In the genomic region with DNA sequence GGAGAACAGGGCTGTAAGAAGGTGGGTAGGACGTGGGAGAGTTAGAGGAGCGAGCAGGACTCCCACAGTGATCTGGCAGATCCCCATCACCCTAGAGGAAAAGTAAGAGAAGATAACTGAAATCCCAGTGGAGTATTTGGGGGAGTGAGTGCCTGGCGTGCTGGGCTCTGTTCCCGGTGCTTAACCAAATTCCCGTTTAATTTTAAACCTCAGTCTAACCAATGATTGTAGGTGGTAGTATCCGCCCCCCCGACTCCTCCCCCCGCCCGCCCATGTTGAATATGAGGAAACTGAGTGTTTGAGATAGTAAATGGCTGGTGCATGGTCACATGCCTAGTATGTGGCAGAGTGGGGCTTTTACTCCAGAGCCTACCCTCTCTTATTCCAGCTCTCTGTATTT, we compare ENCODE assay signal across 9 cellular contexts. TPM values are rescaled to one million over a fixed set of nuclear protein-coding genes. Genes with fewer than 3 reads are reported as not detected.
DNase-seq lines count a peak whose midpoint lies in the region; ATAC-seq, FAIRE-seq and TF ChIP-seq lines count a peak whose summit lies in the region.
"Had no signal": no experiment of that assay in that cellular context is flagged by ENCODE, and none has a peak within 500 bp of the region (broad histone marks: within the 10 kb centered on the region; RNA-seq: fewer than 3 reads in every experiment).

No MANE protein-coding gene starts in this region.

- H3K27ac Mint-ChIP-seq in activated CD4-positive, alpha-beta T cell treated with anti-CD3 and anti-CD28 coated beads for 36 hours = peak overlapping the region; percentile 93
- H3K27ac Mint-ChIP-seq in activated CD4-positive, alpha-beta memory T cell treated with anti-CD3 and anti-CD28 coated beads, Interleukin-2, amount 10 ng/mL, durations not matched to agents 7 days and 5 days = peak overlapping the region; percentile 97

- no peaks in the 10 kb centered on the region for H3K27me3 Mint-ChIP-seq in activated CD4-positive, alpha-beta T cell treated with anti-CD3 and anti-CD28 coated beads for 36 hours
- no peaks in the 10 kb centered on the region for H3K27me3 Mint-ChIP-seq in activated CD4-positive, alpha-beta memory T cell treated with anti-CD3 and anti-CD28 coated beads, Interleukin-2, amount 10 ng/mL, durations not matched to agents 7 days and 5 days

- H3K4me1 ChIP-seq in iPS-18a (ENCODE audit: control insufficient read depth, low read depth, low read length) = peaks cover 26% of the 10 kb centered on the region
- H3K4me1 ChIP-seq in suprapubic skin = peaks cover 65% of the 10 kb centered on the region

- H3K4me3 ChIP-seq in iPS-18a (ENCODE audit: low read length) = peak overlapping the region; percentile 85
- H3K4me3 ChIP-seq in suprapubic skin = peak overlapping the region; percentile 72

- POLR2A ChIA-PET in activated CD4-positive, alpha-beta T cell treated with anti-CD3 and anti-CD28 coated beads for 36 hours (lab: Charles Lee) = interaction anchor here (1.1 kb wide), 1 partner anchor 9 kb away, joined by 4 read pairs; no protein-coding TSS in a partner anchor
- POLR2A ChIA-PET in activated CD4-positive, alpha-beta memory T cell treated with anti-CD3 and anti-CD28 coated beads, Interleukin-2, amount 10 ng/mL, durations not matched to agents 7 days and 5 days (lab: Charles Lee) = interaction anchor here (3.1 to 4.2 kb wide), 3 partner anchors 9 to 48 kb away, joined by 25 to 44 read pairs (median 37); no protein-coding TSS in a partner anchor

- H3K9me3 Mint-ChIP-seq in activated CD4-positive, alpha-beta T cell treated with anti-CD3 and anti-CD28 coated beads for 36 hours (ENCODE audit: low read depth) = no peaks in the 10 kb centered on the region
- no peaks in the 10 kb centered on the region for H3K9me3 Mint-ChIP-seq in activated CD4-positive, alpha-beta memory T cell treated with anti-CD3 and anti-CD28 coated beads, Interleukin-2, amount 10 ng/mL, durations not matched to agents 7 days and 5 days

- no peaks in the 10 kb centered on the region for H3K9me3 ChIP-seq in iPS-18a (ENCODE audit: control insufficient read depth, low read depth, low read length)
- no peaks in the 10 kb centered on the region for H3K9me3 ChIP-seq in suprapubic skin

- WGBS in suprapubic skin = 61% methylated on average over 9 of the region's 9 CpGs

- DNase-seq in activated CD4-positive, alpha-beta T cell treated with anti-CD3 and anti-CD28 coated beads for 36 hours = no peak
- DNase-seq in activated CD4-positive, alpha-beta T cell treated with anti-CD3 and anti-CD28 coated beads, Interleukin-2, amount 50 U/mL, for 48 hours = no peak
- DNase-seq in activated CD4-positive, alpha-beta memory T cell treated with anti-CD3 and anti-CD28 coated beads, Interleukin-2, amount 10 ng/mL, durations not matched to agents 7 days and 5 days = no peak
- peak in 1 of 2 donors; percentile 50 for DNase-seq in suprapubic skin (ENCODE audit: low spot score in 2 of 2)
- no peak for DNase-seq in stimulated activated CD4-positive, alpha-beta T cell treated with anti-CD3 and anti-CD28 coated beads, Interleukin-4, amount 100 ng/mL, for 24 hours
- DNase-seq in GM19239 (ENCODE audit: insufficient read length, low spot score) = no peak

- H3K36me3 ChIP-seq in iPS-18a (ENCODE audit: control insufficient read depth, low read depth, low read length) = peaks cover 24% of the 10 kb centered on the region
- peaks cover 27% of the 10 kb centered on the region for H3K36me3 ChIP-seq in suprapubic skin

- ATAC-seq in activated CD4-positive, alpha-beta T cell treated with anti-CD3 and anti-CD28 coated beads for 36 hours = no peak
- no peak for ATAC-seq in GM18861 (IDR thresholded peaks at IDR 0.05; ENCODE audit: unreplicated experiment)

- no peak for TF ChIP-seq CTCF in suprapubic skin (IDR thresholded peaks at IDR 0.05)

- no peak overlapping the region for H3K9ac ChIP-seq in iPS-18a (ENCODE audit: low read length)

- FAIRE-seq in GM19239 (lab: Jason Lieb, UNC) = no peak

- H3K27ac ChIP-seq in iPS-18a (ENCODE audit: low read length) (no peak overlapping the region), suprapubic skin (peak overlapping the region; percentile 99)

- intact Hi-C loops in activated CD4-positive, alpha-beta T cell treated with anti-CD3 and anti-CD28 coated beads for 36 hours (cut with DNase I, micrococcal nuclease) = no loop called here

- peaks cover 31% of the 10 kb centered on the region for H3K4me1 Mint-ChIP-seq in activated CD4-positive, alpha-beta T cell treated with anti-CD3 and anti-CD28 coated beads for 36 hours
- H3K4me1 Mint-ChIP-seq in activated CD4-positive, alpha-beta memory T cell treated with anti-CD3 and anti-CD28 coated beads, Interleukin-2, amount 10 ng/mL, durations not matched to agents 7 days and 5 days = peaks cover 37% of the 10 kb centered on the region

- peaks cover 4% of the 10 kb centered on the region for H3K36me3 Mint-ChIP-seq in activated CD4-positive, alpha-beta T cell treated with anti-CD3 and anti-CD28 coated beads for 36 hours (ENCODE audit: low read depth)
- H3K36me3 Mint-ChIP-seq in activated CD4-positive, alpha-beta memory T cell treated with anti-CD3 and anti-CD28 coated beads, Interleukin-2, amount 10 ng/mL, durations not matched to agents 7 days and 5 days (ENCODE audit: low read depth) = peaks cover 12% of the 10 kb centered on the region

- TF ChIP-seq EP300 in suprapubic skin (IDR thresholded peaks at IDR 0.05) = no peak

- H3K27me3 ChIP-seq in iPS-18a (ENCODE audit: control insufficient read depth, insufficient read depth, low read length) (no peaks in the 10 kb centered on the region), suprapubic skin (no peaks in the 10 kb centered on the region)

- CTCF ChIA-PET in activated CD4-positive, alpha-beta T cell treated with anti-CD3 and anti-CD28 coated beads for 36 hours (lab: Charles Lee) = no interaction called here
- CTCF ChIA-PET in activated CD4-positive, alpha-beta memory T cell treated with anti-CD3 and anti-CD28 coated beads, Interleukin-2, amount 10 ng/mL, durations not matched to agents 7 days and 5 days (lab: Charles Lee) = no interaction called here

- TF ChIP-seq POLR2A in suprapubic skin (IDR thresholded peaks at IDR 0.05) = no peak

- H3K4me3 Mint-ChIP-seq in activated CD4-positive, alpha-beta T cell treated with anti-CD3 and anti-CD28 coated beads for 36 hours = peak overlapping the region; percentile 81
- peak overlapping the region; percentile 80 for H3K4me3 Mint-ChIP-seq in activated CD4-positive, alpha-beta memory T cell treated with anti-CD3 and anti-CD28 coated beads, Interleukin-2, amount 10 ng/mL, durations not matched to agents 7 days and 5 days

RNA-seq across cellular contexts. Expression of gene TARBP2, which starts 1.2 kb away (rescaled TPM):
- total RNA-seq in activated CD4-positive, alpha-beta T cell treated with anti-CD3 and anti-CD28 coated beads for 36 hours = 10 to 100 TPM; 28.3 to 30.2 TPM
- 10 to 100 TPM; 24.5 to 28.0 TPM for total RNA-seq in activated CD4-positive, alpha-beta memory T cell treated with anti-CD3 and anti-CD28 coated beads, Interleukin-2, amount 10 ng/mL, durations not matched to agents 7 days and 5 days
- total RNA-seq in suprapubic skin = 10 to 100 TPM; 25.5 to 42.0 (median 28.6) TPM

RNA-seq across cellular contexts. Expression of gene MAP3K12, which starts 3.1 kb away (rescaled TPM):
- total RNA-seq in activated CD4-positive, alpha-beta T cell treated with anti-CD3 and anti-CD28 coated beads for 36 hours = 10 to 100 TPM; 12.6 to 13.8 TPM
- total RNA-seq in activated CD4-positive, alpha-beta memory T cell treated with anti-CD3 and anti-CD28 coated beads, Interleukin-2, amount 10 ng/mL, durations not matched to agents 7 days and 5 days = 10 to 100 TPM; 24.8 to 25.7 TPM
- 10 to 100 TPM in 1 of 4 donors, 1 to 10 TPM in 3; 4.8 to 14.0 (median 5.9) TPM for total RNA-seq in suprapubic skin

RNA-seq across cellular contexts. Expression of gene NPFF, which starts 5.0 kb away (rescaled TPM):
- total RNA-seq in activated CD4-positive, alpha-beta T cell treated with anti-CD3 and anti-CD28 coated beads for 36 hours = not detected
- not detected for total RNA-seq in activated CD4-positive, alpha-beta memory T cell treated with anti-CD3 and anti-CD28 coated beads, Interleukin-2, amount 10 ng/mL, durations not matched to agents 7 days and 5 days
- not detected for total RNA-seq in suprapubic skin
- total RNA-seq: kidney epithelial cell had no signal

RNA-seq across cellular contexts. Expression of gene PCBP2, which starts 50.4 kb away (rescaled TPM):
- total RNA-seq in activated CD4-positive, alpha-beta T cell treated with anti-CD3 and anti-CD28 coated beads for 36 hours = 100 to 1,000 TPM; 881 to 999 TPM
- 100 to 1,000 TPM; 738 to 756 TPM for total RNA-seq in activated CD4-positive, alpha-beta memory T cell treated with anti-CD3 and anti-CD28 coated beads, Interleukin-2, amount 10 ng/mL, durations not matched to agents 7 days and 5 days
- total RNA-seq in suprapubic skin = 100 to 1,000 TPM; 480 to 803 (median 584) TPM
